ENCODE assay signal across 33 cellular contexts in the genomic region with DNA sequence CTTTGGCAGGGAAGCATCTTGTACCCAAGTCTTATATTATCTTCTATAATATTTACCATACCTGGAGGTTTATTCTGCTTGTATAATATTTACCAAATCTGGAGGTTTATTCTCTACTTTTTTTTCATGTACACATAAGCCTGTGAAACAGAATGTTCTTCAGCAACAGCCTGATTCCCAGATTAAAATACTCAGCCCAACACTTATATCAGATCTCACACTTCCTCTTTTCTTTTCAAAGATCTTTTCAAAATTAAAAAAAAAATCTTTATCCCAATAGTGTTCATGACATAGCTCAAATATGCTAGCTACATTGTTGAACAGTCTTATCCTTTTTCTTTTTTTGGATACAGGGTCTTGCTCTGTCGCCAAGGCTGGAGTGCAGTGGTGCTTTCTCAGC.
"Had no signal": no experiment of that assay in that cellular context is flagged by ENCODE, and none has a peak within 500 bp of the region (broad histone marks: within the 10 kb centered on the region; RNA-seq: fewer than 3 reads in every experiment).

No MANE protein-coding gene starts in this region.

- H3K4me3 Mint-ChIP-seq: activated CD4-positive, alpha-beta memory T cell treated with anti-CD3 and anti-CD28 coated beads for 36 hours; activated CD4-positive, alpha-beta T cell treated with anti-CD3 and anti-CD28 coated beads for 36 hours; activated CD4-positive, alpha-beta T cell treated with anti-CD3 and anti-CD28 coated beads, Interleukin-2, amount 10 ng/mL, durations not matched to agents 24 days and 14 days; activated CD8-positive, alpha-beta memory T cell treated with anti-CD3 and anti-CD28 coated beads, Interleukin-2, amount 10 ng/mL, durations not matched to agents 7 days and 5 days; activated CD8-positive, alpha-beta T cell treated with anti-CD3 and anti-CD28 coated beads, Interleukin-2, amount 10 ng/mL, durations not matched to agents 7 days and 5 days; activated naive CD4-positive, alpha-beta T cell treated with anti-CD3 and anti-CD28 coated beads for 36 hours; activated naive CD4-positive, alpha-beta T cell treated with anti-CD3 and anti-CD28 coated beads, Interleukin-2, amount 50 U/mL, for 24 hours; activated naive CD8-positive, alpha-beta T cell treated with anti-CD3 and anti-CD28 coated beads for 36 hours; activated naive CD8-positive, alpha-beta T cell treated with anti-CD3 and anti-CD28 coated beads, Interleukin-2, amount 50 U/mL, for 24 hours; activated T-helper 1 cell treated with anti-CD3 and anti-CD28 coated beads, Interleukin-12 subunit alpha, Interleukin-12 subunit beta, Interleukin-2, Interleukin-4 antibody, amounts not matched to agents 30 ng/mL and 10 ng/mL and 1 ng/mL, durations not matched to agents 14 hours and 24 hours and 36 hours; T-helper 17 cell; T-helper 2 cell treated with Interferon-gamma antibody and Interleukin-4, amounts not matched to agents 5 μg/mL and 100 μg/mL, for 36 hours had no signal

- H3K4me1 Mint-ChIP-seq: activated CD4-positive, alpha-beta T cell treated with anti-CD3 and anti-CD28 coated beads for 36 hours; activated CD4-positive, alpha-beta T cell treated with anti-CD3 and anti-CD28 coated beads, Interleukin-2, amount 10 ng/mL, durations not matched to agents 24 days and 14 days; activated CD8-positive, alpha-beta memory T cell treated with anti-CD3 and anti-CD28 coated beads, Interleukin-2, amount 10 ng/mL, durations not matched to agents 7 days and 5 days; activated naive CD4-positive, alpha-beta T cell treated with anti-CD3 and anti-CD28 coated beads, Interleukin-2, amount 50 U/mL, for 24 hours; activated naive CD8-positive, alpha-beta T cell treated with anti-CD3 and anti-CD28 coated beads for 36 hours; activated naive CD8-positive, alpha-beta T cell treated with anti-CD3 and anti-CD28 coated beads, Interleukin-2, amount 50 U/mL, for 24 hours; T-helper 17 cell had no signal

- ATAC-seq: activated CD4-positive, alpha-beta T cell treated with anti-CD3 and anti-CD28 coated beads for 36 hours; activated CD8-positive, alpha-beta memory T cell treated with anti-CD3 and anti-CD28 coated beads, Interleukin-2, amount 10 ng/mL, durations not matched to agents 7 days and 5 days; activated CD8-positive, alpha-beta T cell treated with anti-CD3 and anti-CD28 coated beads, Interleukin-2, amount 10 ng/mL, durations not matched to agents 7 days and 5 days; activated naive CD8-positive, alpha-beta T cell treated with anti-CD3 and anti-CD28 coated beads, Interleukin-2, amount 50 U/mL, for 24 hours; body of pancreas; esophagus mucosa; T-helper 17 cell had no signal

- H3K36me3 Mint-ChIP-seq: activated CD4-positive, alpha-beta memory T cell treated with anti-CD3 and anti-CD28 coated beads for 36 hours; activated CD8-positive, alpha-beta memory T cell treated with anti-CD3 and anti-CD28 coated beads, Interleukin-2, amount 10 ng/mL, durations not matched to agents 7 days and 5 days; activated naive CD4-positive, alpha-beta T cell treated with anti-CD3 and anti-CD28 coated beads, Interleukin-2, amount 50 U/mL, for 24 hours; activated naive CD8-positive, alpha-beta T cell treated with anti-CD3 and anti-CD28 coated beads for 36 hours had no signal

- H3K36me3 ChIP-seq: adrenal gland, colonic mucosa had no signal

- H3K9me3 Mint-ChIP-seq: activated CD4-positive, alpha-beta memory T cell treated with anti-CD3 and anti-CD28 coated beads for 36 hours; activated CD4-positive, alpha-beta T cell treated with anti-CD3 and anti-CD28 coated beads, Interleukin-2, amount 10 ng/mL, durations not matched to agents 24 days and 14 days; activated naive CD4-positive, alpha-beta T cell treated with anti-CD3 and anti-CD28 coated beads for 36 hours; activated naive CD4-positive, alpha-beta T cell treated with anti-CD3 and anti-CD28 coated beads, Interleukin-2, amount 50 U/mL, for 24 hours; activated naive CD8-positive, alpha-beta T cell treated with anti-CD3 and anti-CD28 coated beads for 36 hours; activated naive CD8-positive, alpha-beta T cell treated with anti-CD3 and anti-CD28 coated beads, Interleukin-2, amount 50 U/mL, for 24 hours; activated T-helper 1 cell treated with anti-CD3 and anti-CD28 coated beads, Interleukin-12 subunit alpha, Interleukin-12 subunit beta, Interleukin-2, Interleukin-4 antibody, amounts not matched to agents 30 ng/mL and 10 ng/mL and 1 ng/mL, durations not matched to agents 14 hours and 24 hours and 36 hours; activated T-helper 2 cell treated with anti-CD3 and anti-CD28 coated beads, Interferon-gamma antibody, Interleukin-2, Interleukin-4, amounts not matched to agents 10 μg/mL and 5 μg/mL and 100 μg/mL, durations not matched to agents 14 hours and 24 hours and 36 hours; T-helper 2 cell treated with Interferon-gamma antibody and Interleukin-4, amounts not matched to agents 5 μg/mL and 100 μg/mL, for 36 hours had no signal

- H3K4me3 ChIP-seq: adrenal gland, body of pancreas, colonic mucosa had no signal

- H3K4me1 ChIP-seq: adrenal gland, body of pancreas, colonic mucosa had no signal

- DNase-seq: activated CD4-positive, alpha-beta memory T cell treated with anti-CD3 and anti-CD28 coated beads for 36 hours; activated CD4-positive, alpha-beta T cell treated with anti-CD3 and anti-CD28 coated beads for 36 hours; activated CD4-positive, alpha-beta T cell treated with anti-CD3 and anti-CD28 coated beads, Interleukin-2, amount 10 ng/mL, durations not matched to agents 24 days and 14 days; activated CD4-positive, CD25-positive, alpha-beta regulatory T cell; activated CD4-positive, CD25-positive, alpha-beta regulatory T cell treated with anti-CD3 and anti-CD28 coated beads, Interleukin-2, amount 50 U/mL, for 72 hours; activated CD8-positive, alpha-beta memory T cell treated with anti-CD3 and anti-CD28 coated beads, Interleukin-2, amount 10 ng/mL, durations not matched to agents 7 days and 5 days; activated CD8-positive, alpha-beta memory T cell treated with anti-CD3 and anti-CD28 coated beads, Interleukin-2, amount 50 U/mL, for 4 hours; activated CD8-positive, alpha-beta T cell treated with anti-CD3 and anti-CD28 coated beads, Interleukin-2, amount 10 ng/mL, durations not matched to agents 7 days and 5 days; activated effector memory CD4-positive, alpha-beta T cell treated with anti-CD3 and anti-CD28 coated beads, Interleukin-2, amount 50 U/mL, for 16 hours; activated naive CD4-positive, alpha-beta T cell treated with anti-CD3 and anti-CD28 coated beads for 36 hours; activated naive CD8-positive, alpha-beta T cell treated with anti-CD3 and anti-CD28 coated beads for 36 hours; activated naive CD8-positive, alpha-beta T cell treated with anti-CD3 and anti-CD28 coated beads, Interleukin-2, amount 50 U/mL, for 24 hours; activated T-cell treated with anti-CD3 and anti-CD28 coated beads, Interleukin-2, amount 50 U/mL, for 1 hour; activated T-cell treated with anti-CD3 and anti-CD28 coated beads, Interleukin-2, amount 50 U/mL, for 48 hours; adrenal gland; amygdala; aorta; body of pancreas; central memory CD4-positive, alpha-beta T cell; cerebellar nuclear complex; colonic mucosa; effector CD8-positive, alpha-beta T cell; foreskin fibroblast; head of caudate nucleus; T-helper 1 cell; T-helper 17 cell; T1000 had no signal

- FAIRE-seq: frontal cortex had no signal

- H3K27ac Mint-ChIP-seq: activated CD4-positive, alpha-beta memory T cell treated with anti-CD3 and anti-CD28 coated beads for 36 hours; activated CD4-positive, alpha-beta T cell treated with anti-CD3 and anti-CD28 coated beads for 36 hours; activated CD4-positive, alpha-beta T cell treated with anti-CD3 and anti-CD28 coated beads, Interleukin-2, amount 10 ng/mL, durations not matched to agents 24 days and 14 days; activated CD8-positive, alpha-beta memory T cell treated with anti-CD3 and anti-CD28 coated beads, Interleukin-2, amount 10 ng/mL, durations not matched to agents 7 days and 5 days; activated CD8-positive, alpha-beta T cell treated with anti-CD3 and anti-CD28 coated beads, Interleukin-2, amount 10 ng/mL, durations not matched to agents 7 days and 5 days; activated naive CD4-positive, alpha-beta T cell treated with anti-CD3 and anti-CD28 coated beads for 36 hours; activated naive CD4-positive, alpha-beta T cell treated with anti-CD3 and anti-CD28 coated beads, Interleukin-2, amount 50 U/mL, for 24 hours; activated naive CD8-positive, alpha-beta T cell treated with anti-CD3 and anti-CD28 coated beads for 36 hours; activated naive CD8-positive, alpha-beta T cell treated with anti-CD3 and anti-CD28 coated beads, Interleukin-2, amount 50 U/mL, for 24 hours; activated T-helper 1 cell treated with anti-CD3 and anti-CD28 coated beads, Interleukin-12 subunit alpha, Interleukin-12 subunit beta, Interleukin-2, Interleukin-4 antibody, amounts not matched to agents 30 ng/mL and 10 ng/mL and 1 ng/mL, durations not matched to agents 14 hours and 24 hours and 36 hours; activated T-helper 2 cell treated with anti-CD3 and anti-CD28 coated beads, Interferon-gamma antibody, Interleukin-2, Interleukin-4, amounts not matched to agents 10 μg/mL and 5 μg/mL and 100 μg/mL, durations not matched to agents 14 hours and 24 hours and 36 hours; T-helper 17 cell; T-helper 2 cell treated with Interferon-gamma antibody and Interleukin-4, amounts not matched to agents 5 μg/mL and 100 μg/mL, for 36 hours had no signal

- H3K27ac ChIP-seq: adrenal gland, body of pancreas, colonic mucosa had no signal

- H3K27me3 Mint-ChIP-seq: activated CD4-positive, alpha-beta memory T cell treated with anti-CD3 and anti-CD28 coated beads for 36 hours; activated CD4-positive, alpha-beta T cell treated with anti-CD3 and anti-CD28 coated beads, Interleukin-2, amount 10 ng/mL, durations not matched to agents 24 days and 14 days; activated CD8-positive, alpha-beta memory T cell treated with anti-CD3 and anti-CD28 coated beads, Interleukin-2, amount 10 ng/mL, durations not matched to agents 7 days and 5 days; activated naive CD8-positive, alpha-beta T cell treated with anti-CD3 and anti-CD28 coated beads, Interleukin-2, amount 50 U/mL, for 24 hours; T-helper 17 cell had no signal

- H3K27me3 ChIP-seq: adrenal gland, body of pancreas, colonic mucosa had no signal

- H3K9me3 ChIP-seq: adrenal gland, body of pancreas, colonic mucosa had no signal
